Comparison of ENCODE assay signal across 8 cellular contexts in genomic region chr20:51326241-51326819, GRCh38.
A peak's percentile ranks its signal among the peaks of the same experiment; 100 is the strongest.
DNase-seq lines count a peak whose midpoint lies in the region; ATAC-seq and TF ChIP-seq lines count a peak whose summit lies in the region.

No MANE protein-coding gene starts in this region.

- H3K4me1 ChIP-seq in OCI-LY7 (ENCODE audit: insufficient read depth, low read length, poor library complexity, severe bottlenecking): no peaks in the 10 kb centered on the region

- H3K27ac Mint-ChIP-seq in activated naive CD8-positive, alpha-beta T cell treated with anti-CD3 and anti-CD28 coated beads, Interleukin-2, amount 10 ng/mL, durations not matched to agents 7 days and 5 days: no peak overlapping the region
- H3K27ac Mint-ChIP-seq in immature natural killer cell: no peak overlapping the region

- no peaks in the 10 kb centered on the region for H3K36me3 ChIP-seq in OCI-LY7 (ENCODE audit: insufficient read depth, low read length)

- no TSS peak for BruUV-seq in OCI-LY7 (replicated peaks; lab: Mats Ljungman, UMichigan)

- no peak for ATAC-seq in activated naive CD8-positive, alpha-beta T cell treated with anti-CD3 and anti-CD28 coated beads, Interleukin-2, amount 10 ng/mL, durations not matched to agents 7 days and 5 days (ENCODE audit: low read depth)
- ATAC-seq in GM19328 (IDR thresholded peaks at IDR 0.05; ENCODE audit: unreplicated experiment): no peak

- no peaks in the 10 kb centered on the region for H3K9me2 ChIP-seq in OCI-LY7 (ENCODE audit: insufficient read depth, low read length)

- no peaks in the 10 kb centered on the region for H3K36me3 Mint-ChIP-seq in activated naive CD8-positive, alpha-beta T cell treated with anti-CD3 and anti-CD28 coated beads, Interleukin-2, amount 10 ng/mL, durations not matched to agents 7 days and 5 days
- H3K36me3 Mint-ChIP-seq in immature natural killer cell: peaks cover 0 to 4% (median 0%) of the 10 kb centered on the region in 3 donors

- H2AFZ ChIP-seq in OCI-LY7 (ENCODE audit: low read length): no peak overlapping the region

- H3K9me3 ChIP-seq in OCI-LY7 (ENCODE audit: low read length): no peaks in the 10 kb centered on the region

- peak; percentile 77 for DNase-seq in activated effector memory CD4-positive, alpha-beta T cell treated with anti-CD3 and anti-CD28 coated beads, Interleukin-2, amount 50 U/mL, for 16 hours
- DNase-seq in activated effector memory CD4-positive, alpha-beta T cell treated with Interleukin-2 at 50 U/mL for 16 hours: no peak
- DNase-seq in OCI-LY7 (ENCODE audit: low spot score) (peak; percentile 10), immature natural killer cell (peak; percentile 15 to 44 (median 18)), MV-4-11 (lab: John Stamatoyannopoulos, UW) (no peak)
- DNase-seq in activated naive CD8-positive, alpha-beta T cell treated with anti-CD3 and anti-CD28 coated beads, Interleukin-2, amount 10 ng/mL, durations not matched to agents 7 days and 5 days: peak; percentile 40
- DNase-seq in stimulated activated CD8-positive, alpha-beta memory T cell treated with anti-CD3 and anti-CD28 coated beads, Interleukin-4, amount 100 ng/mL, for 4 hours (ENCODE audit: low read depth in 2 of 2, low spot score in 1 of 2): peak; percentile 6 to 18

- CTCF ChIA-PET in OCI-LY7 (lab: Charles Lee; ENCODE audit: unreplicated experiment): no interaction called here

- POLR2A ChIA-PET in OCI-LY7 (lab: Charles Lee): interaction anchor here (0.5 kb wide), 1 partner anchor 69 kb away, joined by 3 read pairs; no protein-coding TSS in a partner anchor
- POLR2A ChIA-PET in activated naive CD8-positive, alpha-beta T cell treated with anti-CD3 and anti-CD28 coated beads, Interleukin-2, amount 10 ng/mL, durations not matched to agents 7 days and 5 days (lab: Charles Lee): no interaction called here

- H3K4me1 Mint-ChIP-seq in activated naive CD8-positive, alpha-beta T cell treated with anti-CD3 and anti-CD28 coated beads, Interleukin-2, amount 10 ng/mL, durations not matched to agents 7 days and 5 days: no peaks in the 10 kb centered on the region
- H3K4me1 Mint-ChIP-seq in immature natural killer cell: no peaks in the 10 kb centered on the region

- no peaks in the 10 kb centered on the region for H3K79me2 ChIP-seq in OCI-LY7 (ENCODE audit: insufficient read depth, low read depth, low read length)

- H3K4me3 ChIP-seq in OCI-LY7 (ENCODE audit: low read depth, low read length, poor library complexity, severe bottlenecking): no peak overlapping the region

- no peak overlapping the region for H3K27ac ChIP-seq in OCI-LY7 (ENCODE audit: low read depth, low read length, poor library complexity, severe bottlenecking)

- no peaks in the 10 kb centered on the region for H3K27me3 Mint-ChIP-seq in activated naive CD8-positive, alpha-beta T cell treated with anti-CD3 and anti-CD28 coated beads, Interleukin-2, amount 10 ng/mL, durations not matched to agents 7 days and 5 days
- H3K27me3 Mint-ChIP-seq in immature natural killer cell (ENCODE audit: low read depth in 3 of 3): peaks cover 0 to 9% (median 7%) of the 10 kb centered on the region in 3 donors

- peak; percentile 68 for TF ChIP-seq CTCF in OCI-LY7 (conservative IDR thresholded peaks at IDR 0.05; ENCODE audit: low read length)

- intact Hi-C loops in OCI-LY7 (cut with micrococcal nuclease; ENCODE audit: unreplicated experiment): no loop called here

- H4K20me1 ChIP-seq in OCI-LY7 (ENCODE audit: insufficient read depth, low read length): no peaks in the 10 kb centered on the region

- no peak overlapping the region for H3K4me3 Mint-ChIP-seq in activated naive CD8-positive, alpha-beta T cell treated with anti-CD3 and anti-CD28 coated beads, Interleukin-2, amount 10 ng/mL, durations not matched to agents 7 days and 5 days
- no peak overlapping the region for H3K4me3 Mint-ChIP-seq in immature natural killer cell

- H3K4me2 ChIP-seq in OCI-LY7 (ENCODE audit: low read length): no peak overlapping the region

- H3K9me3 Mint-ChIP-seq in activated naive CD8-positive, alpha-beta T cell treated with anti-CD3 and anti-CD28 coated beads, Interleukin-2, amount 10 ng/mL, durations not matched to agents 7 days and 5 days: no peaks in the 10 kb centered on the region
- H3K9me3 Mint-ChIP-seq in immature natural killer cell: peaks cover 0 to 5% (median 0%) of the 10 kb centered on the region in 6 donors

Comparison
In these comparisons a context has a peak if more than half of its experiments do, and no peak if none do; other contexts are left out.
1. DNase-seq: peak in activated effector memory CD4-positive, alpha-beta T cell treated with anti-CD3 and anti-CD28 coated beads, Interleukin-2, amount 50 U/mL, for 16 hours (single experiment), OCI-LY7 (single experiment), activated naive CD8-positive, alpha-beta T cell treated with anti-CD3 and anti-CD28 coated beads, Interleukin-2, amount 10 ng/mL, durations not matched to agents 7 days and 5 days (single experiment), immature natural killer cell (3 of 3) and stimulated activated CD8-positive, alpha-beta memory T cell treated with anti-CD3 and anti-CD28 coated beads, Interleukin-4, amount 100 ng/mL, for 4 hours (2 of 2); none in activated effector memory CD4-positive, alpha-beta T cell treated with Interleukin-2 at 50 U/mL for 16 hours (single experiment) and MV-4-11 (single experiment).